1 cellular context compared by ENCODE assay signal in the genomic region with DNA sequence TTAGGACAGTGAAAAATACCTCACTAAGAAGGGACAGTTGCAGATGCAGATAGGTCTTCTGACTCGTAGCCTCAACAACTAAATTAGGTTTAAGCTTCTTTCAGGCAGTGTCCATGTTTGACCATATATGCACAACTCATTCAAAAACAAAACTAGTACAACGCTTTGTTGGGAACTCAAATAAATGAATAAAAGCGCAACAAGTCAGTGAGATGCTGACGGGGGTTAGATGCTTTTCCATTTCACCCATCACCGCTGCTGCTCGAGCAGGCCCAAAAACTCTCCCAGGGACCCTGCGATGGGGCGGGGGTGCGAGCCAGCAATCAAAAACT.
TF ChIP-seq lines count a peak whose summit lies in the region.

No MANE protein-coding gene starts in this region.

TF ChIP-seq in K562, 482 proteins besides CTCF, POLR2A, EP300 and RAD21:
- TF ChIP-seq, protein P1, sequence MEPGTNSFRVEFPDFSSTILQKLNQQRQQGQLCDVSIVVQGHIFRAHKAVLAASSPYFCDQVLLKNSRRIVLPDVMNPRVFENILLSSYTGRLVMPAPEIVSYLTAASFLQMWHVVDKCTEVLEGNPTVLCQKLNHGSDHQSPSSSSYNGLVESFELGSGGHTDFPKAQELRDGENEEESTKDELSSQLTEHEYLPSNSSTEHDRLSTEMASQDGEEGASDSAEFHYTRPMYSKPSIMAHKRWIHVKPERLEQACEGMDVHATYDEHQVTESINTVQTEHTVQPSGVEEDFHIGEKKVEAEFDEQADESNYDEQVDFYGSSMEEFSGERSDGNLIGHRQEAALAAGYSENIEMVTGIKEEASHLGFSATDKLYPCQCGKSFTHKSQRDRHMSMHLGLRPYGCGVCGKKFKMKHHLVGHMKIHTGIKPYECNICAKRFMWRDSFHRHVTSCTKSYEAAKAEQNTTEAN (CRISPR knock-in tag; IDR thresholded peaks at IDR 0.05): 0 out of 2 replicates have a peak, but pooled peaks have one; percentile 9
- TF ChIP-seq ZBED1 (IDR thresholded peaks at IDR 0.05): no peak
TF ChIP-seq in K562: peak in this region for 1.
